ENCODE assay signal across 17 cellular contexts in the genomic region with DNA sequence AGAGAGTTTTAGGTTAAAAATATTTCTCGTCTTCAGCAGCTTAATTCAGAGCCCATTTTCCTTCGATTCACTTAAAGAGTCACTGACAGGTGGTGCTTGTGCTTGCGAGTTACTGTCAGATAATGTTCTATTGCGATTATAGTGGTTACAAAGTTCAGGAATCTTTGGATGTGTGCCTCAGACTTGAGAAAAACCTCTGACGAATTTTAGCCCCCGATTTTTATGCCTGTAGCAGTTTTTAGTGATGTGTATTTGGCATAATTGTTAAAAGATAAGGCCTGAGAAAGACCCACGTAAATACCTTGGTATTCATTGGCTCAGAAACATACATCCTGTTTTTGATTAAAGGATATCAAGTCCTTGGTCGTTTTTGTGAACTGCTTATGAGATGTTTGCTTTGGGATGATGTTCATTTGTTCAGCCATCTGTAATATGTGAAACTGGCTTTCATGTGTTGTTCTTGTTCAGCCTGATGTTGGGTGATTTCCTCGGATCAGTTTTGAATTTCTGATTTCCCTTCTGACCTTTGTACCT.
DNase-seq lines count a peak whose midpoint lies in the region; ATAC-seq, FAIRE-seq and TF ChIP-seq lines count a peak whose summit lies in the region.
"Had no signal": no experiment of that assay in that cellular context is flagged by ENCODE, and none has a peak within 500 bp of the region (broad histone marks: within the 10 kb centered on the region; RNA-seq: fewer than 3 reads in every experiment).

No MANE protein-coding gene starts in this region.

- H3K27ac ChIP-seq in brain microvascular endothelial cell = peak overlapping the region; percentile 17

- no peak for ATAC-seq in GM18873 (IDR thresholded peaks at IDR 0.05; ENCODE audit: low FRiP score, unreplicated experiment)
- ATAC-seq: activated naive CD8-positive, alpha-beta T cell treated with anti-CD3 and anti-CD28 coated beads, Interleukin-2, amount 50 U/mL, for 24 hours; activated T-cell treated with anti-CD3 and anti-CD28 coated beads, Interleukin-2, amount 50 U/mL, for 4 hours had no signal

- H3K36me3 ChIP-seq in brain microvascular endothelial cell (replicated peaks) = no peaks in the 10 kb centered on the region

- peaks cover 51% of the 10 kb centered on the region for H3K27me3 Mint-ChIP-seq in nephron progenitor cell (ENCODE audit: low read depth, poor library complexity)

- peaks cover 26% of the 10 kb centered on the region for H3K4me1 Mint-ChIP-seq in nephron progenitor cell
- H3K4me1 Mint-ChIP-seq: activated naive CD8-positive, alpha-beta T cell treated with anti-CD3 and anti-CD28 coated beads, Interleukin-2, amount 50 U/mL, for 24 hours; memory B cell had no signal

- no peaks in the 10 kb centered on the region for H3K9me3 Mint-ChIP-seq in nephron progenitor cell
- H3K9me3 Mint-ChIP-seq: activated CD4-positive, alpha-beta memory T cell treated with anti-CD3 and anti-CD28 coated beads for 36 hours; activated naive CD8-positive, alpha-beta T cell treated with anti-CD3 and anti-CD28 coated beads, Interleukin-2, amount 50 U/mL, for 24 hours; activated T-cell treated with anti-CD3 and anti-CD28 coated beads, Interleukin-2, amount 50 U/mL, for 4 hours; memory B cell had no signal

- no peak for TF ChIP-seq CTCF in AG10803 (conservative IDR thresholded peaks at IDR 0.05; ENCODE audit: low read length)
- TF ChIP-seq CTCF in brain microvascular endothelial cell (IDR thresholded peaks at IDR 0.05; ENCODE audit: low read depth, low read length, missing control alignments) = no peak
- TF ChIP-seq CTCF in nephron progenitor cell (IDR thresholded peaks at IDR 0.05) = no peak

- no peak for FAIRE-seq in GM19239 (lab: Jason Lieb, UNC)

- H3K36me3 Mint-ChIP-seq in nephron progenitor cell (ENCODE audit: low read depth) = no peaks in the 10 kb centered on the region
- H3K36me3 Mint-ChIP-seq: activated CD4-positive, alpha-beta memory T cell treated with anti-CD3 and anti-CD28 coated beads for 36 hours; memory B cell had no signal

- H3K4me3 ChIP-seq in AG10803 (ENCODE audit: low read length) = peak overlapping the region; percentile 72
- H3K4me3 ChIP-seq in brain microvascular endothelial cell (ENCODE audit: low read depth, low read length) = peak overlapping the region; percentile 65

- peak overlapping the region; percentile 77 for H3K4me3 Mint-ChIP-seq in nephron progenitor cell
- H3K4me3 Mint-ChIP-seq: activated CD4-positive, alpha-beta memory T cell treated with anti-CD3 and anti-CD28 coated beads for 36 hours; activated naive CD8-positive, alpha-beta T cell treated with anti-CD3 and anti-CD28 coated beads, Interleukin-2, amount 50 U/mL, for 24 hours; activated T-cell treated with anti-CD3 and anti-CD28 coated beads, Interleukin-2, amount 50 U/mL, for 4 hours; memory B cell had no signal

- no peak overlapping the region for H3K27ac Mint-ChIP-seq in nephron progenitor cell
- H3K27ac Mint-ChIP-seq: activated CD4-positive, alpha-beta memory T cell treated with anti-CD3 and anti-CD28 coated beads for 36 hours; activated naive CD8-positive, alpha-beta T cell treated with anti-CD3 and anti-CD28 coated beads, Interleukin-2, amount 50 U/mL, for 24 hours; memory B cell had no signal

- in situ Hi-C loops in brain microvascular endothelial cell (cut with HindIII; ENCODE audit: low pct_ligation_motif_present, low sequenced_read_pairs) = no loop called here

- DNase-seq in AG10803 (ENCODE audit: low read depth) (peak; percentile 11), NCI-H69 (lab: John Stamatoyannopoulos, UW) (peak; percentile 44), brain microvascular endothelial cell (no peak), nephron progenitor cell (no peak), GM19239 (ENCODE audit: insufficient read length, low spot score) (no peak), COLO829 (ENCODE audit: low spot score) (no peak), MV-4-11 (lab: John Stamatoyannopoulos, UW) (no peak)
- DNase-seq: activated CD4-positive, alpha-beta memory T cell treated with anti-CD3 and anti-CD28 coated beads for 36 hours; activated naive CD8-positive, alpha-beta T cell treated with anti-CD3 and anti-CD28 coated beads, Interleukin-2, amount 50 U/mL, for 24 hours; activated T-cell treated with anti-CD3 and anti-CD28 coated beads, Interleukin-2, amount 50 U/mL, for 4 hours; COR-L47; glutamatergic neuron; NCI-H2081; NCI-H526 treated with DMSO at 0.1 percent for 48 hours; SW 1271 had no signal

- no peaks in the 10 kb centered on the region for H3K27me3 ChIP-seq in brain microvascular endothelial cell (replicated peaks)

Comparison
In these comparisons a context has a peak if more than half of its experiments do, and no peak if none do; other contexts are left out.
1. DNase-seq: peak in AG10803 (single experiment) and NCI-H69 (single experiment); none in brain microvascular endothelial cell (single experiment), nephron progenitor cell (single experiment), GM19239 (single experiment), COLO829 (single experiment) and MV-4-11 (single experiment).